Comparison of ENCODE assay signal across 8 cellular contexts in genomic region chr15:74134387-74135027, GRCh38. TPM values are rescaled to one million over a fixed set of nuclear protein-coding genes. Genes with fewer than 3 reads are reported as not detected.
A peak's percentile ranks its signal among the peaks of the same experiment; 100 is the strongest.
DNase-seq lines count a peak whose midpoint lies in the region; ATAC-seq and TF ChIP-seq lines count a peak whose summit lies in the region.

No MANE protein-coding gene starts in this region.

- no peaks in the 10 kb centered on the region for H4K20me1 ChIP-seq in OCI-LY3 (ENCODE audit: insufficient read depth, low read length)

- no peaks in the 10 kb centered on the region for H3K9me3 ChIP-seq in OCI-LY3 (ENCODE audit: insufficient read depth, low read length)

- no peaks in the 10 kb centered on the region for H3K4me1 ChIP-seq in OCI-LY3 (ENCODE audit: low read length)

- H3K4me1 Mint-ChIP-seq in osteocyte (ENCODE audit: unreplicated experiment), result peaks cover 43% of the 10 kb centered on the region

- DNase-seq in DMS53 (lab: John Stamatoyannopoulos, UW) (peak; percentile 87), fibroblast of mammary gland (ENCODE audit: low read depth) (no peak), osteocyte (ENCODE audit: extremely low spot score, unreplicated experiment) (no peak)
- no peak for DNase-seq in central memory CD4-positive, alpha-beta T cell

- TF ChIP-seq CTCF in OCI-LY3 (IDR thresholded peaks at IDR 0.05; ENCODE audit: low read depth, low read length) (peak; percentile 16; the same call in 1 of the 2 replicates), fibroblast of mammary gland (conservative IDR thresholded peaks at IDR 0.05; ENCODE audit: control insufficient read depth, insufficient read depth, low read depth, low read length) (peak; percentile 19), osteocyte (IDR thresholded peaks at IDR 0.05) (peak; percentile 30)

- peaks cover 7% of the 10 kb centered on the region for H3K36me3 Mint-ChIP-seq in osteocyte (ENCODE audit: unreplicated experiment)

- H3K4me2 ChIP-seq in OCI-LY3 (ENCODE audit: low read length), result no peak overlapping the region

- no peaks in the 10 kb centered on the region for H3K36me3 ChIP-seq in OCI-LY3 (replicated peaks; ENCODE audit: low read depth, low read length)

- ATAC-seq in esophagus mucosa (no peak), GM21526 (IDR thresholded peaks at IDR 0.05; ENCODE audit: low FRiP score, unreplicated experiment) (no peak), HG02885 (IDR thresholded peaks at IDR 0.05; ENCODE audit: poor library complexity, unreplicated experiment) (no peak)

- H3K4me3 ChIP-seq in OCI-LY3 (ENCODE audit: low read length) (no peak overlapping the region), fibroblast of mammary gland (ENCODE audit: control insufficient read depth, low read depth, low read length) (no peak overlapping the region)

- no peak overlapping the region for H3K4me3 Mint-ChIP-seq in osteocyte (ENCODE audit: unreplicated experiment)

- no peak overlapping the region for H3K27ac Mint-ChIP-seq in osteocyte (ENCODE audit: unreplicated experiment)

- peaks cover 22% of the 10 kb centered on the region for H3K27me3 Mint-ChIP-seq in osteocyte (ENCODE audit: unreplicated experiment)

- no peak overlapping the region for H3K27ac ChIP-seq in OCI-LY3 (ENCODE audit: low read length)

- no peaks in the 10 kb centered on the region for H3K27me3 ChIP-seq in OCI-LY3 (ENCODE audit: low read depth, low read length)

- no peaks in the 10 kb centered on the region for H3K9me3 Mint-ChIP-seq in osteocyte (ENCODE audit: unreplicated experiment)

- H2AFZ ChIP-seq in OCI-LY3 (ENCODE audit: low read depth, low read length), result no peak overlapping the region

- H3K9ac ChIP-seq in OCI-LY3 (ENCODE audit: low read length), result no peak overlapping the region

- H3K79me2 ChIP-seq in OCI-LY3 (ENCODE audit: low read length), result no peaks in the 10 kb centered on the region

RNA-seq across cellular contexts. Expression of gene ISLR2, which starts 4.1 kb away (rescaled TPM):
- total RNA-seq in osteocyte (6.1 TPM in 2 replicates), esophagus mucosa (0.16 TPM)

RNA-seq across cellular contexts. Expression of gene ISLR, which starts 39.0 kb away (rescaled TPM):
- total RNA-seq in osteocyte (108 and 110 TPM in 2 replicates), esophagus mucosa (2.2 TPM)

RNA-seq across cellular contexts. Expression of gene GOLGA6A, which starts 52.2 kb away (rescaled TPM):
- total RNA-seq in osteocyte (0.21 TPM in 1 of 2 replicates, not detected in the other), esophagus mucosa (0.08 TPM)

Comparison
In these comparisons a context has a peak if more than half of its experiments do, and no peak if none do; other contexts are left out.
1. RNA of gene ISLR, which starts 39.0 kb away (total RNA-seq): 108 to 110 TPM in osteocyte; 2.2 TPM in esophagus mucosa (single experiment); every median in the first group is over 10 times any median in the second.
2. Peak in every context shown above with its lines, with median percentiles within 50 percentile points of each other: CTCF ChIP-seq.